Comparison of ENCODE assay signal across 1 cellular context in genomic region chrX:132393090-132393884, GRCh38.
TF ChIP-seq lines count a peak whose summit lies in the region.

No MANE protein-coding gene starts in this region.

TF ChIP-seq in K562, 482 proteins besides CTCF, POLR2A, EP300 and RAD21 (continued from another document):
- TF ChIP-seq ZNF655 (CRISPR knock-in tag; IDR thresholded peaks at IDR 0.05), result no peak
- no peak for TF ChIP-seq NCOA4 (IDR thresholded peaks at IDR 0.05; ENCODE audit: partially characterized antibody)
- TF ChIP-seq FOXA3 (CRISPR knock-in tag; conservative IDR thresholded peaks at IDR 0.05 in 1 of 2, IDR thresholded peaks at IDR 0.05 in 1 of 2), result no peak
- TF ChIP-seq TEAD1 (CRISPR knock-in tag; IDR thresholded peaks at IDR 0.05), result no peak
- TF ChIP-seq ETS1 (conservative IDR thresholded peaks at IDR 0.05; ENCODE audit: control insufficient read depth, low read depth, low read length), result no peak
- 0 out of 2 replicates have a peak, but pooled peaks have one; percentile 36 for TF ChIP-seq TEAD4 (IDR thresholded peaks at IDR 0.05; ENCODE audit: low read length)
- no peak for TF ChIP-seq TEAD4 (CRISPR knock-in tag; IDR thresholded peaks at IDR 0.05; ENCODE audit: borderline replicate concordance)
- no peak for TF ChIP-seq ZFP30 (CRISPR knock-in tag; IDR thresholded peaks at IDR 0.05; ENCODE audit: borderline replicate concordance)
- TF ChIP-seq BRF1 (IDR thresholded peaks at IDR 0.05; ENCODE audit: borderline replicate concordance, extremely low read depth, insufficient read length), result no peak
- no peak for TF ChIP-seq SOX6 (IDR thresholded peaks at IDR 0.05)
- TF ChIP-seq, protein P1, sequence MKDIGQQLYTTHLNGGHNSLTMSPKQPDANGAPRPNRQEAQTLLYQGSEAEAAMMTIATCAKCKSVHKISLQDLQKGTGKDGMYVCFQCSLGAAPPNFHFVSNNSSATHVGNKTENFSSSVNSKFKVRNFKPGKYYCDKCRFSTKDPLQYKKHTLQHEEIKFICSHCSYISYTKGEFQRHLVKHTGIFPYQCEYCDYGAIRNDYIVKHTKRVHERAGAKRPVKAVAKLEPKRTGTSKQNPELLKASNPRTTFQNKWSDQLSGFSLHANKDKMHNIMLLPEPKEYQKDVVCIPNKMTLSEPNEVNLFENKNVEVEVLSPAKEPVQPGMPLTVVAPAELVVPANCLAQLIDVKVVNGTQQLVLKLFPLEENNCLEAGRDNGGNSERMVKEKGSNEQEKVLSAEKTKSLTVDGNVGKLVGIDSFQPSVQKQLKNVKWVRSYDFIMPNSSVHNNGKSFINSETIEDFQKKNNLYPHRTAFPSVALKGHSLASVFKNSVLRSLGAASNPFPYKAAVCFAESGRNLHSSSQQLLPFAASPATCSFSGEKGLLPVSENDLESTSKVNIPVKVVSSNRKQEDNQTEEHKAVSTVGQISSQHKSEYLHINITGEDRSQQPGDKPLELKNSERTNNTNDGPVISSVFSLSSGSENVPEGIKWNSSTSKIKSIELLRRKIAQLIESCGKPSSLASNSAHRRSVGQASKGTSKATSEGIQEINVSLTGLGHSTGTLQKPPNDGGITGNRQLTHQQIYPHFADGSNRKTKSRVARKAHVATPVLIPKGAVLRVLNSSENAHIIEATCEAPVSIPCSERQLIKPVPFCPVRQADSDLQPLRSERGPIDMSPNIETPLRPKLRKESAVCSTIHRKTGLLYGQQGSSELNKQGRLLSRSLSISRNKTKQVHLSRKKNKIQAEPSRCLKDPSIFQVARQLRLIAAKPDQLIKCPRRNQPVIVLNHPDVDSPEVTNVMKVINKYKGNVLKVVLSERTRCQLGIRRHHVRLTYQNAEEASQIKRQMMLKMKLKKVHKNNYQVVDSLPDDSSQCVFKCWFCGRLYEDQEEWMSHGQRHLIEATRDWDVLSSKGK (CRISPR knock-in tag; IDR thresholded peaks at IDR 0.05), result no peak
- TF ChIP-seq ARID1B (IDR thresholded peaks at IDR 0.05), result 0 out of 2 replicates have a peak, but pooled peaks have one; percentile 12
- TF ChIP-seq, protein P2, sequence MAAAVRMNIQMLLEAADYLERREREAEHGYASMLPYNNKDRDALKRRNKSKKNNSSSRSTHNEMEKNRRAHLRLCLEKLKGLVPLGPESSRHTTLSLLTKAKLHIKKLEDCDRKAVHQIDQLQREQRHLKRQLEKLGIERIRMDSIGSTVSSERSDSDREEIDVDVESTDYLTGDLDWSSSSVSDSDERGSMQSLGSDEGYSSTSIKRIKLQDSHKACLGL (CRISPR knock-in tag; IDR thresholded peaks at IDR 0.05; ENCODE audit: borderline replicate concordance, poor library complexity, severe bottlenecking), result no peak
- TF ChIP-seq, protein P3, sequence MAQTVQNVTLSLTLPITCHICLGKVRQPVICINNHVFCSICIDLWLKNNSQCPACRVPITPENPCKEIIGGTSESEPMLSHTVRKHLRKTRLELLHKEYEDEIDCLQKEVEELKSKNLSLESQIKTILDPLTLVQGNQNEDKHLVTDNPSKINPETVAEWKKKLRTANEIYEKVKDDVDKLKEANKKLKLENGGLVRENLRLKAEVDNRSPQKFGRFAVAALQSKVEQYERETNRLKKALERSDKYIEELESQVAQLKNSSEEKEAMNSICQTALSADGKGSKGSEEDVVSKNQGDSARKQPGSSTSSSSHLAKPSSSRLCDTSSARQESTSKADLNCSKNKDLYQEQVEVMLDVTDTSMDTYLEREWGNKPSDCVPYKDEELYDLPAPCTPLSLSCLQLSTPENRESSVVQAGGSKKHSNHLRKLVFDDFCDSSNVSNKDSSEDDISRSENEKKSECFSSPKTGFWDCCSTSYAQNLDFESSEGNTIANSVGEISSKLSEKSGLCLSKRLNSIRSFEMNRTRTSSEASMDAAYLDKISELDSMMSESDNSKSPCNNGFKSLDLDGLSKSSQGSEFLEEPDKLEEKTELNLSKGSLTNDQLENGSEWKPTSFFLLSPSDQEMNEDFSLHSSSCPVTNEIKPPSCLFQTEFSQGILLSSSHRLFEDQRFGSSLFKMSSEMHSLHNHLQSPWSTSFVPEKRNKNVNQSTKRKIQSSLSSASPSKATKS (CRISPR knock-in tag; IDR thresholded peaks at IDR 0.05), result no peak
- TF ChIP-seq NFXL1 (CRISPR knock-in tag; IDR thresholded peaks at IDR 0.05), result no peak
